8 cellular contexts compared by ENCODE assay signal in genomic region chr15:50425678-50426246, GRCh38. TPM values are rescaled to one million over a fixed set of nuclear protein-coding genes. Genes with fewer than 3 reads are reported as not detected.
DNase-seq lines count a peak whose midpoint lies in the region; ATAC-seq, FAIRE-seq and TF ChIP-seq lines count a peak whose summit lies in the region.
"Not testable (repeated sequence)": the region's sequence is repeated elsewhere in the genome, so short reads cannot be mapped to it uniquely, and the experiment has no call there.

No MANE protein-coding gene starts in this region.

- POLR2A ChIA-PET in A549 (lab: Yijun Ruan, JAX); OCI-LY7 (lab: Charles Lee): not testable (repeated sequence)
- POLR2A ChIA-PET in activated CD8-positive, alpha-beta T cell treated with anti-CD3 and anti-CD28 coated beads, Interleukin-2, amount 10 ng/mL, durations not matched to agents 7 days and 5 days (lab: Charles Lee) = interaction anchor here (1.2 kb wide), 2 partner anchors 69 to 71 kb away, joined by 3 read pairs; partner anchors contain the start of gene GABPB1

- H3K4me3 ChIP-seq in A549 (peak overlapping the region; percentile 63), GM23248 (peak overlapping the region; percentile 94), OCI-LY7 (ENCODE audit: low read depth, low read length, poor library complexity, severe bottlenecking) (peak overlapping the region; percentile 89), mammary epithelial cell (replicated peaks in 1 of 3; ENCODE audit: insufficient read depth in 1 of 3, low read depth in 2 of 3, low read length in 3 of 3) (peak overlapping the region in 2 of 3 experiments; percentile 94 to 99), fibroblast of the aortic adventitia (ENCODE audit: low read depth, low read length) (peak overlapping the region; percentile 80), sigmoid colon (peak overlapping the region in 3 of 4 donors; percentile 69 to 76 (median 71))

- intact Hi-C loops in OCI-LY7 (cut with micrococcal nuclease; ENCODE audit: unreplicated experiment) = not testable (repeated sequence)
- intact Hi-C loops in mammary epithelial cell (cut with micrococcal nuclease) = loop anchor here (10.0 kb wide), 2 partner anchors 241 to 479 kb away; partner anchors contain the start of genes AP4E1 and SLC27A2
- intact Hi-C loops in sigmoid colon (cut with DNase I) = loop anchor here (2.0 to 10.0 kb wide), 3 partner anchors 71 to 479 kb away; partner anchors contain the start of genes AP4E1, GABPB1 and SPPL2A

- TF ChIP-seq RAD21 in A549 (conservative IDR thresholded peaks at IDR 0.05 in 1 of 2, IDR thresholded peaks at IDR 0.05 in 1 of 2) = not testable (repeated sequence)

- not testable (repeated sequence) for H3F3A ChIP-seq in GM23248 (ENCODE audit: insufficient read depth)

- not testable (repeated sequence) for TF ChIP-seq EP300 in A549 (IDR thresholded peaks at IDR 0.05); sigmoid colon (IDR thresholded peaks at IDR 0.05)

- peak overlapping the region; percentile 92 for H3K9ac ChIP-seq in GM23248
- H3K9ac ChIP-seq in mammary epithelial cell (ENCODE audit: insufficient read depth, low read length) = peak overlapping the region; percentile 99

- H3K4me1 ChIP-seq in A549 (peaks cover 19% of the 10 kb centered on the region; the same call in 2 of the 3 replicates), OCI-LY7 (ENCODE audit: insufficient read depth, low read length, poor library complexity, severe bottlenecking) (peaks cover 20% of the 10 kb centered on the region), sigmoid colon (peaks cover 0 to 41% (median 25%) of the 10 kb centered on the region in 4 donors)
- H3K4me1 ChIP-seq in GM23248 (ENCODE audit: insufficient read depth); mammary epithelial cell (ENCODE audit: insufficient read depth, low read length): not testable (repeated sequence)

- BruUV-seq in OCI-LY7 (replicated peaks; lab: Mats Ljungman, UMichigan); mammary epithelial cell (replicated peaks; lab: Mats Ljungman, UMichigan): not testable (repeated sequence)

- not testable (repeated sequence) for DNase-seq in A549 (ENCODE audit: low read depth in 1 of 2, low spot score in 1 of 2); GM23248; OCI-LY7 (ENCODE audit: low spot score); activated CD8-positive, alpha-beta T cell treated with anti-CD3 and anti-CD28 coated beads, Interleukin-2, amount 10 ng/mL, durations not matched to agents 7 days and 5 days; mammary epithelial cell; fibroblast of the aortic adventitia (ENCODE audit: low read depth); mesothelial cell of epicardium (ENCODE audit: low spot score in 2 of 2, unreplicated experiment in 2 of 2); sigmoid colon

- TF ChIP-seq POLR2A in A549 (IDR thresholded peaks at IDR 0.05; ENCODE audit: low read length); sigmoid colon (IDR thresholded peaks at IDR 0.05): not testable (repeated sequence)

- CTCF ChIA-PET in A549 (lab: Yijun Ruan, JAX) (interaction anchor here (0.6 kb wide), 1 partner anchor 31 kb away, joined by 3 read pairs; no protein-coding TSS in a partner anchor), OCI-LY7 (lab: Charles Lee; ENCODE audit: unreplicated experiment) (interaction anchor here (0.5 kb wide), 1 partner anchor 79 kb away, joined by 3 read pairs; no protein-coding TSS in a partner anchor)
- CTCF ChIA-PET in activated CD8-positive, alpha-beta T cell treated with anti-CD3 and anti-CD28 coated beads, Interleukin-2, amount 10 ng/mL, durations not matched to agents 7 days and 5 days (lab: Charles Lee); mammary epithelial cell (lab: Charles Lee; ENCODE audit: low non-redundant PET): not testable (repeated sequence)

- TF ChIP-seq CTCF in A549 (IDR thresholded peaks at IDR 0.05); OCI-LY7 (conservative IDR thresholded peaks at IDR 0.05; ENCODE audit: low read length); mammary epithelial cell (conservative IDR thresholded peaks at IDR 0.05 in 1 of 2, IDR thresholded peaks at IDR 0.05 in 1 of 2; ENCODE audit: extremely low read depth in 1 of 2, insufficient read depth in 1 of 2, low read depth in 1 of 2, low read length in 2 of 2); fibroblast of the aortic adventitia (IDR thresholded peaks at IDR 0.05; ENCODE audit: insufficient read depth, low read length); mesothelial cell of epicardium (IDR thresholded peaks at IDR 0.05; ENCODE audit: unreplicated experiment); sigmoid colon (IDR thresholded peaks at IDR 0.05): not testable (repeated sequence)

- H3K79me2 ChIP-seq in GM23248 (ENCODE audit: insufficient read depth) = peaks cover 65% of the 10 kb centered on the region
- H3K79me2 ChIP-seq in OCI-LY7 (ENCODE audit: insufficient read depth, low read depth, low read length) = peaks cover 63% of the 10 kb centered on the region
- peaks cover 66% of the 10 kb centered on the region for H3K79me2 ChIP-seq in mammary epithelial cell (ENCODE audit: insufficient read depth, low read length)

- not testable (repeated sequence) for H3K27me3 Mint-ChIP-seq in activated CD8-positive, alpha-beta T cell treated with anti-CD3 and anti-CD28 coated beads, Interleukin-2, amount 10 ng/mL, durations not matched to agents 7 days and 5 days (ENCODE audit: low read depth); mesothelial cell of epicardium (ENCODE audit: low read depth)

- H3K4me2 ChIP-seq in A549 (peak overlapping the region; percentile 85), GM23248 (ENCODE audit: unreplicated experiment) (peak overlapping the region; percentile 92), OCI-LY7 (ENCODE audit: low read length) (peak overlapping the region; percentile 70), mammary epithelial cell (ENCODE audit: insufficient read depth, low read depth, low read length) (peak overlapping the region; percentile 98)

- in situ Hi-C loops in GM23248 (cut with MboI); mammary epithelial cell (cut with MboI; ENCODE audit: low sequenced_read_pairs in 2 of 2): not testable (repeated sequence)

- H3K36me3 ChIP-seq in GM23248 (ENCODE audit: low read depth); OCI-LY7 (ENCODE audit: insufficient read depth, low read length); mammary epithelial cell (ENCODE audit: insufficient read depth, low read length); sigmoid colon: not testable (repeated sequence)

- not testable (repeated sequence) for H3K9me3 ChIP-seq in A549; GM23248 (ENCODE audit: low read depth); OCI-LY7 (ENCODE audit: low read length); mammary epithelial cell (replicated peaks; ENCODE audit: insufficient read depth, low read length); sigmoid colon

- dilution Hi-C loops in mammary epithelial cell (cut with HindIII; ENCODE audit: low sequenced_read_pairs) = not testable (repeated sequence)

- not testable (repeated sequence) for H3K27ac ChIP-seq in A549; GM23248; OCI-LY7 (ENCODE audit: low read depth, low read length, poor library complexity, severe bottlenecking); mammary epithelial cell (ENCODE audit: insufficient read depth, low read depth, low read length); sigmoid colon

- not testable (repeated sequence) for H4K20me1 ChIP-seq in GM23248 (ENCODE audit: insufficient read depth); OCI-LY7 (ENCODE audit: insufficient read depth, low read length); mammary epithelial cell (ENCODE audit: insufficient read depth, low read length)

- not testable (repeated sequence) for H2AFZ ChIP-seq in GM23248; OCI-LY7 (ENCODE audit: low read length); mammary epithelial cell (ENCODE audit: low read depth, low read length)

- peak overlapping the region; percentile 94 for H3K4me3 Mint-ChIP-seq in activated CD8-positive, alpha-beta T cell treated with anti-CD3 and anti-CD28 coated beads, Interleukin-2, amount 10 ng/mL, durations not matched to agents 7 days and 5 days
- peak overlapping the region; percentile 93 for H3K4me3 Mint-ChIP-seq in mesothelial cell of epicardium

- H3K27me3 ChIP-seq in GM23248 (replicated peaks; ENCODE audit: insufficient read depth); mammary epithelial cell (ENCODE audit: insufficient read depth, low read length); sigmoid colon: not testable (repeated sequence)

- ATAC-seq in A549; activated CD8-positive, alpha-beta T cell treated with anti-CD3 and anti-CD28 coated beads, Interleukin-2, amount 10 ng/mL, durations not matched to agents 7 days and 5 days: not testable (repeated sequence)

- H3K36me3 Mint-ChIP-seq in activated CD8-positive, alpha-beta T cell treated with anti-CD3 and anti-CD28 coated beads, Interleukin-2, amount 10 ng/mL, durations not matched to agents 7 days and 5 days (ENCODE audit: low read depth); mesothelial cell of epicardium: not testable (repeated sequence)

- WGBS in A549 (ENCODE audit: missing lambda C conversion rate) = 82% methylated on average over 17 of the region's 17 CpGs
- 81 to 82% methylated on average over 17 of the region's 17 CpGs for WGBS in GM23248 (ENCODE audit: low coverage in 1 of 2, low lambda C conversion rate in 2 of 2, missing lambda C conversion rate in 2 of 2), 2 experiments
- WGBS in mammary epithelial cell (ENCODE audit: low coverage, missing lambda C conversion rate) = 79% methylated on average over 13 of the region's 17 CpGs
- WGBS in sigmoid colon, 2 donors = 75 to 86% methylated on average over 17 of the region's 17 CpGs

- not testable (repeated sequence) for FAIRE-seq in A549 (lab: Jason Lieb, UNC)

- peaks cover 38% of the 10 kb centered on the region for H3K4me1 Mint-ChIP-seq in activated CD8-positive, alpha-beta T cell treated with anti-CD3 and anti-CD28 coated beads, Interleukin-2, amount 10 ng/mL, durations not matched to agents 7 days and 5 days (ENCODE audit: low read depth)
- peaks cover 18% of the 10 kb centered on the region for H3K4me1 Mint-ChIP-seq in mesothelial cell of epicardium

- not testable (repeated sequence) for H3K9me3 Mint-ChIP-seq in activated CD8-positive, alpha-beta T cell treated with anti-CD3 and anti-CD28 coated beads, Interleukin-2, amount 10 ng/mL, durations not matched to agents 7 days and 5 days (ENCODE audit: insufficient read depth); mesothelial cell of epicardium

- not testable (repeated sequence) for H3K9me2 ChIP-seq in GM23248 (ENCODE audit: insufficient read depth); OCI-LY7 (ENCODE audit: insufficient read depth, low read length)

- not testable (repeated sequence) for H3K27ac Mint-ChIP-seq in activated CD8-positive, alpha-beta T cell treated with anti-CD3 and anti-CD28 coated beads, Interleukin-2, amount 10 ng/mL, durations not matched to agents 7 days and 5 days
- H3K27ac Mint-ChIP-seq in mesothelial cell of epicardium = peak overlapping the region; percentile 39

RNA-seq across cellular contexts. Expression of gene USP8, which starts 1.6 kb away (rescaled TPM):
- polyA plus RNA-seq in A549 (2011; rRNA removed) (92.9 and 108 TPM in 2 replicates), A549 (2017; fragmentation: RNase III; extraction: RNeasy Plus Mini Kit Qiagen cat#74134 plus additional on column Dnase treatment) (50.8 to 53.1 TPM (median 51.4 TPM) in 3 replicates), GM23248 (2016; fragmentation: Nextera tagmentation; extraction: Ambion mirVana) (56.2 and 57.2 TPM in 2 replicates), mammary epithelial cell (29.2 TPM), sigmoid colon (10 to 100 TPM; 22.2 to 53.4 (median 30.3) TPM)
- polyA plus RNA-seq in A549 (2012; cell fraction: cytosol; rRNA removed) = 18.2 and 20.0 TPM in 2 replicates
- polyA plus RNA-seq in A549 (2012; cell fraction: nucleus; rRNA removed) = 13.8 and 23.7 TPM in 2 replicates
- polyA minus RNA-seq in A549 (2011; rRNA and poly(A)+ RNA removed) = 88.2 and 108 TPM in 2 replicates
- total RNA-seq in GM23248 (2014; rRNA removed; shearing (Covaris generic)) = 29.8 and 32.1 TPM in 2 replicates
- total RNA-seq in OCI-LY7 (2014; rRNA removed; shearing (Covaris generic)) = 27.9 and 34.1 TPM in 2 replicates
- total RNA-seq in OCI-LY7 (2022) (43.8 and 44.2 TPM in 2 replicates), mammary epithelial cell (10 to 100 TPM; 47.7 to 61.6 TPM), fibroblast of the aortic adventitia (ENCODE audit: low replicate concordance) (32.2 and 58.1 TPM in 2 replicates), mesothelial cell of epicardium (55.9 to 61.6 TPM (median 56.1 TPM) in 3 replicates), sigmoid colon (10 to 100 TPM; 49.4 to 59.2 (median 50.1) TPM)
- total RNA-seq in activated CD8-positive, alpha-beta T cell treated with anti-CD3 and anti-CD28 coated beads, Interleukin-2, amount 10 ng/mL, durations not matched to agents 7 days and 5 days = 10 to 100 TPM; 55.6 to 58.8 TPM
- 95.4 TPM for polyA minus RNA-seq in mammary epithelial cell
